In the genomic region with DNA sequence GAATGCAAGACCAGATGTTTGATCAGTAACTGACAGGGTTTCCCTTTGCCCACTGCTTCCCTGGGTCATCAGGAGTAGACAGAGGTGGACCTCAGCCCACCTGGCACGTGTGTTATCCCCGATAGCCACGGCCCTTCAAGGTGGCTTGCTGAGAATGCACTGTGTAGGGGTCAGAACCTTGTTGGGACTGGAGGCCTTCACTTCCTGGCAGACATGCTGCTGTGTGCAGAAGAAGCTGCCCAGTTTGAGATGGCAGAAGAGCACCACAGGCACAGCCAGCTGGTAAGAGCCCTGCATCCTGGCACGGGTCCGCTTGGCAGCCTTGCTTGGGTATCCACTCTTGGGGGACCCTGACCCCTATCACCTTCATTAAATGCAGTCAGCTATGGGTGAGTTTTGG, we compare ENCODE assay signal across 21 cellular contexts.
"Had no signal": no experiment of that assay in that cellular context is flagged by ENCODE, and none has a peak within 500 bp of the region (broad histone marks: within the 10 kb centered on the region; RNA-seq: fewer than 3 reads in every experiment).

No MANE protein-coding gene starts in this region.

- H3K4me3 ChIP-seq: esophagus squamous epithelium, gastrocnemius medialis, pancreas, testis, vagina had no signal

- FAIRE-seq: colon, pancreas had no signal

- H3K27me3 Mint-ChIP-seq: brain; memory B cell; stimulated activated memory B cell treated with anti-CD40 and anti-IgM and Interleukin-4, amounts not matched to agents 10 μg/mL and 1 μg/mL and 100 μg/mL, for 72 hours; T-cell; type B pancreatic cell had no signal

- H3K36me3 ChIP-seq: gastrocnemius medialis had no signal

- H3K4me3 Mint-ChIP-seq: brain; memory B cell; nephron; stimulated activated memory B cell treated with anti-CD40 and anti-IgM and Interleukin-4, amounts not matched to agents 10 μg/mL and 1 μg/mL and 100 μg/mL, for 72 hours; T-cell; T-helper 2 cell treated with Interferon-gamma antibody and Interleukin-4, amounts not matched to agents 5 μg/mL and 100 μg/mL, for 36 hours; type B pancreatic cell had no signal

- H3K9me3 ChIP-seq: esophagus squamous epithelium, gastrocnemius medialis, pancreas, testis, vagina had no signal

- H3K4me1 ChIP-seq: esophagus squamous epithelium, gastrocnemius medialis, pancreas, vagina had no signal

- DNase-seq: activated CD8-positive, alpha-beta memory T cell treated with anti-CD3 and anti-CD28 coated beads, Interleukin-2, amount 50 U/mL, for 48 hours; activated effector memory CD4-positive, alpha-beta T cell treated with anti-CD3 and anti-CD28 coated beads, Interleukin-2, amount 50 U/mL, for 16 hours; activated naive CD4-positive, alpha-beta T cell treated with anti-CD3 and anti-CD28 coated beads, Interleukin-2, amount 50 U/mL, for 16 hours; activated T-cell treated with anti-CD3 and anti-CD28 coated beads, Interleukin-2, amount 50 U/mL, for 48 hours; aorta; esophagus squamous epithelium; gastrocnemius medialis; left ventricle myocardium superior; pancreas; right cardiac atrium; stimulated activated CD4-positive, alpha-beta T cell treated with anti-CD3 and anti-CD28 coated beads, Interleukin-12 subunit alpha, Interleukin-12 subunit beta, amount 100 ng/mL, for 4 hours; T-cell had no signal

- ATAC-seq: gastrocnemius medialis; left ventricle myocardium superior; pancreas; right cardiac atrium; stimulated activated memory B cell treated with anti-CD40 and anti-IgM and Interleukin-4, amounts not matched to agents 10 μg/mL and 1 μg/mL and 100 μg/mL, for 72 hours; T-cell had no signal

- H3K27ac Mint-ChIP-seq: memory B cell; stimulated activated memory B cell treated with anti-CD40 and anti-IgM and Interleukin-4, amounts not matched to agents 10 μg/mL and 1 μg/mL and 100 μg/mL, for 72 hours; T-helper 2 cell treated with Interferon-gamma antibody and Interleukin-4, amounts not matched to agents 5 μg/mL and 100 μg/mL, for 36 hours; type B pancreatic cell had no signal

- H3K9me3 Mint-ChIP-seq: brain; memory B cell; nephron; stimulated activated memory B cell treated with anti-CD40 and anti-IgM and Interleukin-4, amounts not matched to agents 10 μg/mL and 1 μg/mL and 100 μg/mL, for 72 hours; T-cell; T-helper 2 cell treated with Interferon-gamma antibody and Interleukin-4, amounts not matched to agents 5 μg/mL and 100 μg/mL, for 36 hours; type B pancreatic cell had no signal

- H3K27ac ChIP-seq: esophagus squamous epithelium, gastrocnemius medialis, pancreas, vagina had no signal

- H3K27me3 ChIP-seq: esophagus squamous epithelium, gastrocnemius medialis, pancreas, testis, vagina had no signal
